ENCODE assay signal across 7 cellular contexts in genomic region chr12:124466200-124467128, GRCh38.
DNase-seq lines count a peak whose midpoint lies in the region; ATAC-seq and TF ChIP-seq lines count a peak whose summit lies in the region.

No MANE protein-coding gene starts in this region.

- 65 to 73% methylated on average over 9 to 31 of the region's 31 CpGs for WGBS in upper lobe of left lung, 2 donors

- peak overlapping the region; percentile 40; the same call in 1 of the 2 replicates for H3K9ac ChIP-seq in SU-DHL-6 (ENCODE audit: low read length)

- no peak for TF ChIP-seq POLR2A in upper lobe of left lung (IDR thresholded peaks at IDR 0.05)

- TF ChIP-seq CTCF in SU-DHL-6 (IDR thresholded peaks at IDR 0.05; ENCODE audit: insufficient read depth, low read length, poor library complexity, severe bottlenecking), result no peak
- TF ChIP-seq CTCF in upper lobe of left lung (IDR thresholded peaks at IDR 0.05), result peak in 5 of 6 experiments; percentile 9 to 78 (median 50)
- no peak for TF ChIP-seq CTCF in nephron progenitor cell (IDR thresholded peaks at IDR 0.05)

- H3K36me3 ChIP-seq in SU-DHL-6 (ENCODE audit: low read length), result no peaks in the 10 kb centered on the region
- H3K36me3 ChIP-seq in upper lobe of left lung, result peaks cover 19 to 75% (median 63%) of the 10 kb centered on the region in 4 donors

- no peaks in the 10 kb centered on the region for H4K20me1 ChIP-seq in SU-DHL-6 (ENCODE audit: low read depth, low read length)

- peak overlapping the region; percentile 13 for H2AFZ ChIP-seq in SU-DHL-6 (ENCODE audit: low read depth, low read length, severe bottlenecking)

- H3K4me2 ChIP-seq in SU-DHL-6 (ENCODE audit: low read depth, low read length, poor library complexity, severe bottlenecking), result peak overlapping the region; percentile 50

- H3K4me3 ChIP-seq in SU-DHL-6 (ENCODE audit: insufficient read depth, low read length, poor library complexity, severe bottlenecking) (no peak overlapping the region), upper lobe of left lung (peak overlapping the region in 3 of 4 donors; percentile 1 to 25 (median 23))

- H3K27ac Mint-ChIP-seq in activated naive CD4-positive, alpha-beta T cell treated with anti-CD3 and anti-CD28 coated beads, Interleukin-2, amount 50 U/mL, for 24 hours, result peak overlapping the region; percentile 59
- H3K27ac Mint-ChIP-seq in naive thymus-derived CD8-positive, alpha-beta T cell, result peak overlapping the region; percentile 66 to 97 (median 88)
- H3K27ac Mint-ChIP-seq in nephron progenitor cell, result no peak overlapping the region

- no peaks in the 10 kb centered on the region for H3K79me2 ChIP-seq in SU-DHL-6 (ENCODE audit: insufficient read depth, low read length)

- H3K4me3 Mint-ChIP-seq in activated naive CD4-positive, alpha-beta T cell treated with anti-CD3 and anti-CD28 coated beads, Interleukin-2, amount 50 U/mL, for 24 hours, result peak overlapping the region; percentile 66
- H3K4me3 Mint-ChIP-seq in naive thymus-derived CD8-positive, alpha-beta T cell, result peak overlapping the region; percentile 59 to 79 (median 72)
- no peak overlapping the region for H3K4me3 Mint-ChIP-seq in nephron progenitor cell

- no peaks in the 10 kb centered on the region for H3K27me3 Mint-ChIP-seq in activated naive CD4-positive, alpha-beta T cell treated with anti-CD3 and anti-CD28 coated beads, Interleukin-2, amount 50 U/mL, for 24 hours
- no peaks in the 10 kb centered on the region for H3K27me3 Mint-ChIP-seq in naive thymus-derived CD8-positive, alpha-beta T cell
- H3K27me3 Mint-ChIP-seq in nephron progenitor cell (ENCODE audit: low read depth, poor library complexity), result no peaks in the 10 kb centered on the region

- H3K9me3 ChIP-seq in SU-DHL-6 (ENCODE audit: insufficient read depth, low read length) (no peaks in the 10 kb centered on the region), upper lobe of left lung (peaks cover 0 to 5% (median 0%) of the 10 kb centered on the region in 4 donors)

- POLR2A ChIA-PET in naive thymus-derived CD8-positive, alpha-beta T cell (lab: Charles Lee), result interaction anchor here (1.0 to 3.6 kb wide), 3 partner anchors 10 to 22 kb away, joined by 3 to 17 read pairs (median 16); no protein-coding TSS in a partner anchor

- no peaks in the 10 kb centered on the region for H3K9me3 Mint-ChIP-seq in activated naive CD4-positive, alpha-beta T cell treated with anti-CD3 and anti-CD28 coated beads, Interleukin-2, amount 50 U/mL, for 24 hours
- H3K9me3 Mint-ChIP-seq in naive thymus-derived CD8-positive, alpha-beta T cell, result peaks cover 0 to 12% (median 0%) of the 10 kb centered on the region in 9 donors
- peaks cover 45% of the 10 kb centered on the region for H3K9me3 Mint-ChIP-seq in nephron progenitor cell

- no peaks in the 10 kb centered on the region for H3K27me3 ChIP-seq in SU-DHL-6 (ENCODE audit: low read length)
- no peaks in the 10 kb centered on the region for H3K27me3 ChIP-seq in upper lobe of left lung

- no peaks in the 10 kb centered on the region for H3K9me2 ChIP-seq in SU-DHL-6 (replicated peaks; ENCODE audit: insufficient read depth, low read length)

- H3K4me1 ChIP-seq in upper lobe of left lung, result peaks cover 8 to 13% (median 11%) of the 10 kb centered on the region in 4 donors

- DNase-seq in naive thymus-derived CD8-positive, alpha-beta T cell, result peak; percentile 80 to 92 (median 86)
- DNase-seq in upper lobe of left lung (peak; percentile 75 to 90), nephron progenitor cell (no peak)

- H3K36me3 Mint-ChIP-seq in activated naive CD4-positive, alpha-beta T cell treated with anti-CD3 and anti-CD28 coated beads, Interleukin-2, amount 50 U/mL, for 24 hours, result peaks cover 29% of the 10 kb centered on the region
- H3K36me3 Mint-ChIP-seq in naive thymus-derived CD8-positive, alpha-beta T cell, result peaks cover 5 to 33% (median 16%) of the 10 kb centered on the region in 3 donors
- H3K36me3 Mint-ChIP-seq in nephron progenitor cell (ENCODE audit: low read depth), result peaks cover 71% of the 10 kb centered on the region

- H3F3A ChIP-seq in SU-DHL-6 (ENCODE audit: insufficient read depth), result no peaks in the 10 kb centered on the region

- no peak for TF ChIP-seq EP300 in upper lobe of left lung (IDR thresholded peaks at IDR 0.05)

- peak overlapping the region; percentile 84 for H3K27ac ChIP-seq in SU-DHL-6 (ENCODE audit: low read depth, low read length)
- H3K27ac ChIP-seq in upper lobe of left lung, result peak overlapping the region in 3 of 4 donors; percentile 36 to 48 (median 46)

- peak; percentile 95 for ATAC-seq in GM19025 (IDR thresholded peaks at IDR 0.05; ENCODE audit: low read depth, unreplicated experiment)
- ATAC-seq in HG03095 (IDR thresholded peaks at IDR 0.05; ENCODE audit: unreplicated experiment), result peak; percentile 92
- ATAC-seq in naive thymus-derived CD8-positive, alpha-beta T cell, result peak; percentile 98 to 99
- ATAC-seq in upper lobe of left lung (ENCODE audit: low FRiP score in 2 of 2), result peak; percentile 78 to 85

- H3K4me1 Mint-ChIP-seq in activated naive CD4-positive, alpha-beta T cell treated with anti-CD3 and anti-CD28 coated beads, Interleukin-2, amount 50 U/mL, for 24 hours, result peaks cover 40% of the 10 kb centered on the region
- peaks cover 17 to 53% (median 47%) of the 10 kb centered on the region in 4 donors for H3K4me1 Mint-ChIP-seq in naive thymus-derived CD8-positive, alpha-beta T cell
- peaks cover 18% of the 10 kb centered on the region for H3K4me1 Mint-ChIP-seq in nephron progenitor cell

Comparison
In these comparisons a context has a peak if more than half of its experiments do, and no peak if none do; other contexts are left out.
1. CTCF ChIP-seq: peak in upper lobe of left lung (5 of 6); none in SU-DHL-6 (single experiment) and nephron progenitor cell (single experiment).
2. Peak in every context shown above with its lines, with median percentiles within 50 percentile points of each other: ATAC-seq.